8 cellular contexts compared by ENCODE assay signal in the genomic region with DNA sequence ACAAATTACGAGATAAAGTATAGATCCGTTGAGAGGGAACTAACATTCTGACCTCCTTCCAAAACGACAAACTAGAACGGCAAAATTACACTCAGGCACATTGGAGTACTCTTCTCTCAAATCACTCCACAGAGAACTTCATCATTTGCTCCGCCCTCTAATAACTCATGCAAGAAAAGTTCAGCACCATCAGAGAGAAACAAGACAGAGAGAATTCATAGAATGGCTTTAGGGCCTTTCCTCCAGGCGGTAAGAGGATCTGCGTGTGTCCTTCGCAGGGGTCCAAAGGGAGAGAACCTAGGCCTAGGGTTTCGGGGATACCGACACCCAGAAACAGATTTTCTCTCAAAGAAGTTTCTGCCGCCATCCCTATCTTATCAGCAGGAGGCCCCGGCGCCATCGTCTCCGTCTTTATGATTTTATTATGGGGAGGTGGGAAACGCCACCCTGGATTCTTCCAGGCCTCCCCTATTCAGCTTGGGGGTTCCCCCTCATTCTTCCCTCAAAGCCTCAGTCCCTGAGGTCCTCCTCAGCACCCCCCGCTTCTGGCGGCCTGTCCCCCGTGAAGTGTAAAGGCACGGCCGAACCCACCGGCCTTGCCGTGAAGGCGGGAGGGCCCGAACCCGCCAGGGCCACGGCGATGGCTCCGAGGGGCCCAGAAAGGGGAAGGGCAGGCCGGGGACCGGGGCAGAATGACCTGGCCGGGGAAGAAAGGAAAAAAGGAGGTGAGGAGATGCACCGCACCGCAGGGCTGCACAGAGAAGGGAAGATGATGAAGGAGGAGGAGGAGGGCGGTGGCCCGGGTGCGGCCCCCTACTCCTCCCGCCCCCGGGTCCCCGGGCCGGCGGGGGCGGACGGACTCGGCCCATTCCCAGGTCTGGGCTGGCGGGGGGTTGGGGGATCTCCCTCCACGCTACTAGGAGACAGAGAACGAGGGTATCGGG. TPM values are rescaled to one million over a fixed set of nuclear protein-coding genes. Genes with fewer than 3 reads are reported as not detected.
DNase-seq lines count a peak whose midpoint lies in the region; ATAC-seq and TF ChIP-seq lines count a peak whose summit lies in the region.

No MANE protein-coding gene starts in this region.

- peak overlapping the region; percentile 57 to 95 for H3K27ac Mint-ChIP-seq in T-cell

- peak overlapping the region; percentile 88 for H3K27ac ChIP-seq in smooth muscle cell (ENCODE audit: low read depth)

- peak overlapping the region; percentile 73 to 86 (median 81) for H3K4me3 Mint-ChIP-seq in T-cell

- H3K27me3 Mint-ChIP-seq in T-cell: no peaks in the 10 kb centered on the region

- H4K20me1 ChIP-seq in smooth muscle cell (ENCODE audit: low read depth): peaks cover 51% of the 10 kb centered on the region

- peaks cover 7% of the 10 kb centered on the region for H3K4me1 ChIP-seq in smooth muscle cell (ENCODE audit: low read depth)

- POLR2A ChIA-PET in T-cell (lab: Charles Lee): no interaction called here

- DNase-seq in G401 (ENCODE audit: low spot score) (peak; percentile 44), T-cell (peak in 23 of 34 experiments; percentile 1 to 31 (median 8)), cardiac fibroblast (ENCODE audit: low read depth in 2 of 2) (peak; percentile 69), iris pigment epithelial cell (ENCODE audit: low read depth) (peak; percentile 72), smooth muscle cell (lab: John Stamatoyannopoulos, UW; ENCODE audit: unreplicated experiment) (peak; percentile 46), GM19238 (ENCODE audit: insufficient read length, low spot score) (no peak)

- peaks cover 13% of the 10 kb centered on the region for H3F3A ChIP-seq in smooth muscle cell (ENCODE audit: low read depth)

- TF ChIP-seq EP300 in Ishikawa (IDR thresholded peaks at IDR 0.05; ENCODE audit: borderline replicate concordance): no peak

- peaks cover 57% of the 10 kb centered on the region for H3K79me2 ChIP-seq in smooth muscle cell (ENCODE audit: low read depth)

- ATAC-seq in GM21723 (IDR thresholded peaks at IDR 0.05; ENCODE audit: unreplicated experiment): peak; percentile 43
- peak; percentile 17 to 30 (median 19) for ATAC-seq in T-cell (replicated peaks in 1 of 4)

- no peaks in the 10 kb centered on the region for H3K9me3 ChIP-seq in smooth muscle cell (replicated peaks; ENCODE audit: low read depth)

- H3K4me1 Mint-ChIP-seq in T-cell: peaks cover 31 to 40% (median 32%) of the 10 kb centered on the region in 3 donors

- WGBS in smooth muscle cell (ENCODE audit: low lambda C conversion rate): 2% methylated on average over 29 of the region's 49 CpGs

- TF ChIP-seq RAD21 in Ishikawa (IDR thresholded peaks at IDR 0.05; ENCODE audit: low read depth): no peak

- H3K4me3 ChIP-seq in cardiac fibroblast (replicated peaks in 1 of 2; ENCODE audit: low read depth in 2 of 2, low read length in 2 of 2): peak overlapping the region; percentile 92 to 99
- H3K4me3 ChIP-seq in smooth muscle cell: peak overlapping the region; percentile 98

- TF ChIP-seq CTCF in cardiac fibroblast (IDR thresholded peaks at IDR 0.05; ENCODE audit: low read depth, low read length) (no peak), smooth muscle cell (IDR thresholded peaks at IDR 0.05; ENCODE audit: borderline replicate concordance, insufficient read depth, poor library complexity, severe bottlenecking) (no peak)

- no peaks in the 10 kb centered on the region for H3K27me3 ChIP-seq in smooth muscle cell (ENCODE audit: low read depth)

- peaks cover 7% of the 10 kb centered on the region for H3K36me3 Mint-ChIP-seq in T-cell

- H3K9me3 Mint-ChIP-seq in T-cell: no peaks in the 10 kb centered on the region

- CTCF ChIA-PET in T-cell (lab: Charles Lee): interaction anchor here in 1 of 2 donors (0.6 kb wide), 1 partner anchor 14 kb away, joined by 7 read pairs; no protein-coding TSS in a partner anchor

- no peaks in the 10 kb centered on the region for H3K36me3 ChIP-seq in smooth muscle cell (ENCODE audit: low read depth)

- H2AFZ ChIP-seq in smooth muscle cell (ENCODE audit: low read depth): peak overlapping the region; percentile 87

- peak overlapping the region; percentile 97 for H3K4me2 ChIP-seq in smooth muscle cell

- peak overlapping the region; percentile 89 for H3K9ac ChIP-seq in smooth muscle cell (ENCODE audit: low read depth)

- in situ Hi-C loops in G401 (cut with HindIII; ENCODE audit: low sequenced_read_pairs): no loop called here

TF ChIP-seq in Ishikawa, 13 proteins besides CTCF, POLR2A, EP300 and RAD21:
- TF ChIP-seq CEBPB (IDR thresholded peaks at IDR 0.05): no peak
- peak; percentile 73 for TF ChIP-seq EGR1 (IDR thresholded peaks at IDR 0.05)
- peak; percentile 60; the same call in 1 of the 2 replicates for TF ChIP-seq YY1 (IDR thresholded peaks at IDR 0.05; ENCODE audit: low read depth)
- TF ChIP-seq, protein P1, sequence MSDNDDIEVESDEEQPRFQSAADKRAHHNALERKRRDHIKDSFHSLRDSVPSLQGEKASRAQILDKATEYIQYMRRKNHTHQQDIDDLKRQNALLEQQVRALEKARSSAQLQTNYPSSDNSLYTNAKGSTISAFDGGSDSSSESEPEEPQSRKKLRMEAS (IDR thresholded peaks at IDR 0.05): no peak
- TF ChIP-seq ZBTB7A (IDR thresholded peaks at IDR 0.05; ENCODE audit: low read depth): peak; percentile 99
TF ChIP-seq in Ishikawa: peak in this region for 3.

RNA-seq across cellular contexts. Expression of gene UBXN7, which starts 0.8 kb away (rescaled TPM):
- 19.0 and 22.2 TPM in 2 replicates for total RNA-seq in G401 (2014; rRNA removed; shearing (Covaris generic))
- total RNA-seq in T-cell (10 to 100 TPM; 64.7 to 92.3 (median 74.8) TPM), smooth muscle cell (26.5 and 32.2 TPM in 2 replicates)
- 26.7 and 27.7 TPM in 2 replicates for polyA plus RNA-seq in smooth muscle cell
